In the genomic region with DNA sequence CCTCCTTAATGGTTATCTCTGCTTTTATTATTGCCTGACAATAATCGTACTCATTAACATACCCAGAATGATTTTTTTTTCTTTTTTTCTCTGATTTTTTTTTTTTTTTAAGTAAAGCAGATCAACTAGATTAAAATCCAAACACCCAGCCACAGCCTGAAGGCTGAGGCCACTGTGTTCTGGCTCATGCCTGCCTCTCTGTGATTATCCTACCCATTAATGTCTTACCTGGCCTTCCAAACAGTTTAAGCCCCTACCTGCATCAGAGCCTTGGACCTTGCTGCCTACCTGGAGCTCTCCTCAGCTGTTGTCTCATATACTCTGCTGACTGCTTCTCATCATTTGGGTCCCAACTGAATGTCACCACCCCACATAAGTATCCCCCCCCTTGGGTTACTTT, we compare ENCODE assay signal across 18 cellular contexts. TPM values are rescaled to one million over a fixed set of nuclear protein-coding genes. Genes with fewer than 3 reads are reported as not detected.
DNase-seq lines count a peak whose midpoint lies in the region; ATAC-seq and TF ChIP-seq lines count a peak whose summit lies in the region.
"Had no signal": no experiment of that assay in that cellular context is flagged by ENCODE, and none has a peak within 500 bp of the region (broad histone marks: within the 10 kb centered on the region; RNA-seq: fewer than 3 reads in every experiment).

No MANE protein-coding gene starts in this region.

- 51 to 72% (median 64%) methylated on average over 1 of the region's 1 CpG for WGBS in spleen, 5 donors

- no peaks in the 10 kb centered on the region for H3K36me3 Mint-ChIP-seq in activated T-helper 17 cell treated with anti-CD3 and anti-CD28 coated beads, Interleukin-2, amount 50 U/mL, for 72 hours (ENCODE audit: low read depth)

- CTCF ChIA-PET in AG04450 (lab: Charles Lee), result interaction anchor here (1.0 kb wide), 1 partner anchor 115 kb away, joined by 4 read pairs; no protein-coding TSS in a partner anchor

- H3K9me3 Mint-ChIP-seq in activated T-helper 17 cell treated with anti-CD3 and anti-CD28 coated beads, Interleukin-2, amount 50 U/mL, for 72 hours, result no peaks in the 10 kb centered on the region
- H3K9me3 Mint-ChIP-seq: activated CD4-positive, alpha-beta memory T cell treated with anti-CD3 and anti-CD28 coated beads, Interleukin-2, amount 10 ng/mL, durations not matched to agents 7 days and 5 days had no signal

- H3K9me3 ChIP-seq in AG04450 (ENCODE audit: control insufficient read depth, insufficient read depth, low read length) (no peaks in the 10 kb centered on the region), lower lobe of right lung (no peaks in the 10 kb centered on the region), spleen (no peaks in the 10 kb centered on the region)
- H3K9me3 ChIP-seq: gastrocnemius medialis, Peyer's patch had no signal

- no peak overlapping the region for H3K27ac Mint-ChIP-seq in activated T-helper 17 cell treated with anti-CD3 and anti-CD28 coated beads, Interleukin-2, amount 50 U/mL, for 72 hours
- H3K27ac Mint-ChIP-seq: activated CD4-positive, alpha-beta memory T cell treated with anti-CD3 and anti-CD28 coated beads, Interleukin-2, amount 10 ng/mL, durations not matched to agents 7 days and 5 days had no signal

- POLR2A ChIA-PET in AG04450 (lab: Yijun Ruan, JAX), result interaction anchor here (0.5 to 0.8 kb wide), 5 partner anchors 12 to 160 kb away, joined by 3 to 8 read pairs (median 4); no protein-coding TSS in a partner anchor

- intact Hi-C loops in lower lobe of right lung (cut with DNase I) (no loop called here), spleen (cut with DNase I; ENCODE audit: low total_unique reads) (no loop called here)

- TF ChIP-seq POLR2A in spleen (IDR thresholded peaks at IDR 0.05), result no peak

- H3K4me1 Mint-ChIP-seq in activated T-helper 17 cell treated with anti-CD3 and anti-CD28 coated beads, Interleukin-2, amount 50 U/mL, for 72 hours, result no peaks in the 10 kb centered on the region
- H3K4me1 Mint-ChIP-seq: activated CD4-positive, alpha-beta memory T cell treated with anti-CD3 and anti-CD28 coated beads, Interleukin-2, amount 10 ng/mL, durations not matched to agents 7 days and 5 days had no signal

- no peaks in the 10 kb centered on the region for H3K27me3 Mint-ChIP-seq in activated T-helper 17 cell treated with anti-CD3 and anti-CD28 coated beads, Interleukin-2, amount 50 U/mL, for 72 hours

- H3K4me1 ChIP-seq in lower lobe of right lung, result peaks cover 48% of the 10 kb centered on the region
- peaks cover 0 to 50% (median 16%) of the 10 kb centered on the region in 6 donors for H3K4me1 ChIP-seq in spleen
- H3K4me1 ChIP-seq: gastrocnemius medialis had no signal

- no peak for TF ChIP-seq CTCF in AG04450 (IDR thresholded peaks at IDR 0.05; ENCODE audit: low read depth, low read length)
- no peak for TF ChIP-seq CTCF in lower lobe of right lung (IDR thresholded peaks at IDR 0.05)
- TF ChIP-seq CTCF in spleen (IDR thresholded peaks at IDR 0.05 in 8 of 11, conservative IDR thresholded peaks at IDR 0.05 in 3 of 11), result no peak

- no peaks in the 10 kb centered on the region for H3K36me3 ChIP-seq in lower lobe of right lung
- H3K36me3 ChIP-seq in spleen, result no peaks in the 10 kb centered on the region
- H3K36me3 ChIP-seq: gastrocnemius medialis, Peyer's patch had no signal

- H3K4me3 ChIP-seq in AG04450 (ENCODE audit: low read depth, low read length), result no peak overlapping the region
- no peak overlapping the region for H3K4me3 ChIP-seq in lower lobe of right lung
- H3K4me3 ChIP-seq in spleen, result no peak overlapping the region
- H3K4me3 ChIP-seq: gastrocnemius medialis, Peyer's patch had no signal

- H3K4me3 Mint-ChIP-seq in activated T-helper 17 cell treated with anti-CD3 and anti-CD28 coated beads, Interleukin-2, amount 50 U/mL, for 72 hours, result no peak overlapping the region
- H3K4me3 Mint-ChIP-seq: activated CD4-positive, alpha-beta memory T cell treated with anti-CD3 and anti-CD28 coated beads, Interleukin-2, amount 10 ng/mL, durations not matched to agents 7 days and 5 days had no signal

- DNase-seq in AG04450 (ENCODE audit: low read depth, low spot score), result no peak
- DNase-seq in lower lobe of right lung, result no peak
- DNase-seq in spleen, result no peak
- no peak for DNase-seq in activated naive CD4-positive, alpha-beta T cell (lab: John Stamatoyannopoulos, UW)
- DNase-seq in left lobe of liver (ENCODE audit: low spot score), result no peak
- DNase-seq: activated CD4-positive, alpha-beta memory T cell treated with anti-CD3 and anti-CD28 coated beads, Interleukin-2, amount 10 ng/mL, durations not matched to agents 7 days and 5 days; COR-L47; gastrocnemius medialis; NCI-H1105; NCI-H2171; NCI-H82; Peyer's patch; stimulated activated CD4-positive, alpha-beta T cell treated with anti-CD3 and anti-CD28 coated beads, Interleukin-4, amount 100 ng/mL, for 4 hours had no signal

- no peaks in the 10 kb centered on the region for H3K27me3 ChIP-seq in AG04450 (ENCODE audit: control insufficient read depth, insufficient read depth, low read length)
- no peaks in the 10 kb centered on the region for H3K27me3 ChIP-seq in lower lobe of right lung (ENCODE audit: low read depth)
- H3K27me3 ChIP-seq in spleen (replicated peaks in 1 of 7), result no peaks in the 10 kb centered on the region
- H3K27me3 ChIP-seq: gastrocnemius medialis, Peyer's patch had no signal

- ATAC-seq in SK-N-SH treated with all-trans-retinoic acid at 6 μM for 48 hours, result peak; percentile 49
- ATAC-seq in lower lobe of right lung, result peak; percentile 28 to 43
- ATAC-seq in GM19351 (IDR thresholded peaks at IDR 0.05; ENCODE audit: unreplicated experiment), result no peak
- ATAC-seq in activated T-helper 17 cell treated with anti-CD3 and anti-CD28 coated beads, Interleukin-2, amount 50 U/mL, for 72 hours (replicated peaks), result no peak
- no peak for ATAC-seq in left lobe of liver

- H3K27ac ChIP-seq in AG04450 (ENCODE audit: low read depth, low read length), result peak overlapping the region; percentile 52
- peak overlapping the region; percentile 71 for H3K27ac ChIP-seq in lower lobe of right lung
- H3K27ac ChIP-seq in spleen, result peak overlapping the region in 6 of 8 donors; percentile 13 to 74 (median 48)
- H3K27ac ChIP-seq: gastrocnemius medialis, KMS-11, VCaP had no signal

TF ChIP-seq in SK-N-SH treated with all-trans-retinoic acid at 6 μM for 48 hours, 23 proteins besides CTCF, POLR2A, EP300 and RAD21:
- TF ChIP-seq CSDC2 (CRISPR knock-in tag; IDR thresholded peaks at IDR 0.05), result no peak
- no peak for TF ChIP-seq RARB (CRISPR knock-in tag; IDR thresholded peaks at IDR 0.05)
- no peak for TF ChIP-seq TCF4 (CRISPR knock-in tag; IDR thresholded peaks at IDR 0.05; ENCODE audit: borderline replicate concordance)
- no peak for TF ChIP-seq TSHZ2 (CRISPR knock-in tag; IDR thresholded peaks at IDR 0.05)

RNA-seq across cellular contexts. Expression of gene TMED10, which starts 6.8 kb away (rescaled TPM):
- 406 and 414 TPM in 2 replicates for polyA plus RNA-seq in AG04450 (2011; rRNA removed)
- 438 and 494 TPM in 2 replicates for polyA minus RNA-seq in AG04450 (2011; rRNA and poly(A)+ RNA removed)
- total RNA-seq in lower lobe of right lung, result 286 TPM
- 100 to 1,000 TPM; 167 to 212 (median 191) TPM for total RNA-seq in spleen
- polyA plus RNA-seq in spleen, result 10 to 100 TPM; 33.3 to 52.2 (median 46.6) TPM
- total RNA-seq in activated T-helper 17 cell treated with anti-CD3 and anti-CD28 coated beads, Interleukin-2, amount 50 U/mL, for 72 hours, result 100 to 1,000 TPM; 142 to 179 TPM
- 275 TPM for total RNA-seq in left lobe of liver

RNA-seq across cellular contexts. Expression of gene NEK9, which starts 56.4 kb away (rescaled TPM):
- 72.4 and 82.3 TPM in 2 replicates for polyA plus RNA-seq in AG04450 (2011; rRNA removed)
- 66.2 and 88.8 TPM in 2 replicates for polyA minus RNA-seq in AG04450 (2011; rRNA and poly(A)+ RNA removed)
- total RNA-seq in lower lobe of right lung, result 97.7 TPM
- 100 to 1,000 TPM in 1 of 7 donors, 10 to 100 TPM in 6; 68.5 to 102 (median 86.5) TPM for total RNA-seq in spleen
- 10 to 100 TPM; 31.7 to 38.8 (median 33.0) TPM for polyA plus RNA-seq in spleen
- total RNA-seq in activated T-helper 17 cell treated with anti-CD3 and anti-CD28 coated beads, Interleukin-2, amount 50 U/mL, for 72 hours, result 10 to 100 TPM; 49.4 to 52.4 TPM
- total RNA-seq in left lobe of liver, result 50.1 TPM

Comparison
In these comparisons a context has a peak if more than half of its experiments do, and no peak if none do; other contexts are left out.
1. ATAC-seq: peak in SK-N-SH treated with all-trans-retinoic acid at 6 μM for 48 hours (single experiment) and lower lobe of right lung (2 of 2); none in GM19351 (single experiment), activated T-helper 17 cell treated with anti-CD3 and anti-CD28 coated beads, Interleukin-2, amount 50 U/mL, for 72 hours (single experiment) and left lobe of liver (single experiment).
2. Peak in every context shown above with its lines, with median percentiles within 50 percentile points of each other: H3K27ac ChIP-seq.